8 cellular contexts compared by ENCODE assay signal in genomic region chr18:21740474-21740723, GRCh38. TPM values are rescaled to one million over a fixed set of nuclear protein-coding genes. Genes with fewer than 3 reads are reported as not detected.
A peak's percentile ranks its signal among the peaks of the same experiment; 100 is the strongest.
DNase-seq lines count a peak whose midpoint lies in the region; ATAC-seq and TF ChIP-seq lines count a peak whose summit lies in the region.

No MANE protein-coding gene starts in this region.

- peak; percentile 97 for ATAC-seq in HG02623 (IDR thresholded peaks at IDR 0.05; ENCODE audit: unreplicated experiment)

- peak in 3 of 4 experiments; percentile 96 to 99 (median 98) for DNase-seq in activated CD4-positive, CD25-positive, alpha-beta regulatory T cell (lab: John Stamatoyannopoulos, UW)
- no peak for DNase-seq in activated CD4-positive, CD25-positive, alpha-beta regulatory T cell treated with anti-CD3 and anti-CD28 coated beads, Interleukin-2, amount 50 U/mL, for 72 hours
- DNase-seq in NOMO-1 (lab: John Stamatoyannopoulos, UW; ENCODE audit: unreplicated experiment in 2 of 2), result peak; percentile 94 to 96
- DNase-seq in cardiac muscle cell (ENCODE audit: low read depth in 1 of 2, low spot score in 1 of 2), result peak in 1 of 2 donors; percentile 98
- DNase-seq in pulmonary artery endothelial cell (ENCODE audit: low read depth, low spot score), result peak; percentile 86
- no peak for DNase-seq in NCI-H1930 (lab: John Stamatoyannopoulos, UW)

- H3K27me3 ChIP-seq in cardiac muscle cell, result no peaks in the 10 kb centered on the region

- peaks cover 2% of the 10 kb centered on the region for H3K36me3 Mint-ChIP-seq in activated naive CD4-positive, alpha-beta T cell treated with anti-CD3 and anti-CD28 coated beads, Interleukin-2, amount 50 U/mL, for 24 hours

- H3K27ac ChIP-seq in cardiac muscle cell, result peak overlapping the region; percentile 61

- no peaks in the 10 kb centered on the region for H3K9me3 ChIP-seq in cardiac muscle cell (ENCODE audit: low read depth)

- no peaks in the 10 kb centered on the region for H3K36me3 ChIP-seq in cardiac muscle cell

- no peaks in the 10 kb centered on the region for H3K27me3 Mint-ChIP-seq in activated naive CD4-positive, alpha-beta T cell treated with anti-CD3 and anti-CD28 coated beads, Interleukin-2, amount 50 U/mL, for 24 hours

- H3K27ac Mint-ChIP-seq in activated naive CD4-positive, alpha-beta T cell treated with anti-CD3 and anti-CD28 coated beads, Interleukin-2, amount 50 U/mL, for 24 hours, result peak overlapping the region; percentile 98

- no peaks in the 10 kb centered on the region for H3K9me3 Mint-ChIP-seq in activated naive CD4-positive, alpha-beta T cell treated with anti-CD3 and anti-CD28 coated beads, Interleukin-2, amount 50 U/mL, for 24 hours

- no peak for TF ChIP-seq CTCF in cardiac muscle cell (IDR thresholded peaks at IDR 0.05; ENCODE audit: low read depth, low read length)

- peaks cover 39% of the 10 kb centered on the region for H3K4me1 Mint-ChIP-seq in activated naive CD4-positive, alpha-beta T cell treated with anti-CD3 and anti-CD28 coated beads, Interleukin-2, amount 50 U/mL, for 24 hours

- H3K4me3 Mint-ChIP-seq in activated naive CD4-positive, alpha-beta T cell treated with anti-CD3 and anti-CD28 coated beads, Interleukin-2, amount 50 U/mL, for 24 hours, result peak overlapping the region; percentile 97

- H3K4me3 ChIP-seq in cardiac muscle cell, result peak overlapping the region; percentile 12

- H3K4me1 ChIP-seq in cardiac muscle cell (ENCODE audit: low read depth), result peaks cover 10% of the 10 kb centered on the region

RNA-seq across cellular contexts. Expression of gene MIB1, which starts 0.2 kb away (rescaled TPM):
- total RNA-seq in cardiac muscle cell (32.2 and 46.8 TPM in 2 replicates), pulmonary artery endothelial cell (64.0 and 70.2 TPM in 2 replicates)
- polyA plus RNA-seq in cardiac muscle cell, result 8.9 and 12.8 TPM in 2 replicates

RNA-seq across cellular contexts. Expression of gene ABHD3, which starts 35.8 kb away (rescaled TPM):
- total RNA-seq in cardiac muscle cell (5.2 and 5.7 TPM in 2 replicates), pulmonary artery endothelial cell (5.0 and 16.1 TPM in 2 replicates)
- polyA plus RNA-seq in cardiac muscle cell, result 10.9 and 11.0 TPM in 2 replicates

Comparison
In these comparisons a context has a peak if more than half of its experiments do, and no peak if none do; other contexts are left out.
1. DNase-seq: peak in activated CD4-positive, CD25-positive, alpha-beta regulatory T cell (3 of 4), NOMO-1 (2 of 2) and pulmonary artery endothelial cell (single experiment); none in activated CD4-positive, CD25-positive, alpha-beta regulatory T cell treated with anti-CD3 and anti-CD28 coated beads, Interleukin-2, amount 50 U/mL, for 72 hours (single experiment) and NCI-H1930 (0 of 2).